Comparison of ENCODE assay signal across 8 cellular contexts in the genomic region with DNA sequence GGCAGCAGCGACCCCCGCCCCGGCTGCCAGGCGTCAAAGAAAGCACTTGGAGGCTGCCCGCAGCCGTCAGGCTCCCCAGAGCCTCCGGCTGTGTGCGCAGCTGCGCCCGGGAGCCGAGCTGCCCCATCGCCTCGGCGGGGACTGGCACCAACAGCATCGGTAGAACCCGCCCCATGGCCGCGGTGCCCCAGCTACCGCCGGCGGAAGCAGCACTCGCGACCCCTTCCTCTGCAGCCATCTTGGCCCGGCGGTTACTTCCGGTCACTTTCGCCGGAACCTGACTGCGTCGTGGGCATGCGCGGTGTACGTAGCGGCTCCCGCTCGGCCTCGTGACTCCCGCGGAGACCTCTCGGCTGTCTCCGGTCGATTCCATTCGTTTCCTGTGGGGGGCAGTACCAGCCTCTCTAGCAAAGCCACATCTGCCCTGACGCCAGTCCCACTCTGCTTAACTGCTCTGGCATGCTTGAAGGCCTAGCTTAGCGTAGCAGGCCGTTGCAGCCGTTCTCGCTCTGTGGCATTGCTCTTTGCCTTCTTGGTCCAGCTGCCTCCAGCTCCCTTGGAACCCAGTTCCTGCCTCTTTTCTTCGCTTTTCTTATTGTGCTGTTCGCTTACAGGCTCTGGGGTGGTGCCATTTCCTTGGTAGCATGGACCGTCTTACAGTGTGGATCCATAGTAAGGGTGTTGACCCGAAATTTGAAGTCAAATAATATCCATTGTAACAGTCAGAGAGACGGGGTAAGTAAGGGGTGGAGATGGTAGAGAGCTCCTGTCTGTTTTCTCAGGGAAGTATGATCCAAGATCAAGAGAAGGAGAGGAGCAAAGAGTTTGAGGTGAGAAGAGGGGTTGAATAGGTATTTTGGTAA. TPM values are rescaled to one million over a fixed set of nuclear protein-coding genes. Genes with fewer than 3 reads are reported as not detected.
DNase-seq lines count a peak whose midpoint lies in the region; ATAC-seq lines count a peak whose summit lies in the region.

A gene with protein sequence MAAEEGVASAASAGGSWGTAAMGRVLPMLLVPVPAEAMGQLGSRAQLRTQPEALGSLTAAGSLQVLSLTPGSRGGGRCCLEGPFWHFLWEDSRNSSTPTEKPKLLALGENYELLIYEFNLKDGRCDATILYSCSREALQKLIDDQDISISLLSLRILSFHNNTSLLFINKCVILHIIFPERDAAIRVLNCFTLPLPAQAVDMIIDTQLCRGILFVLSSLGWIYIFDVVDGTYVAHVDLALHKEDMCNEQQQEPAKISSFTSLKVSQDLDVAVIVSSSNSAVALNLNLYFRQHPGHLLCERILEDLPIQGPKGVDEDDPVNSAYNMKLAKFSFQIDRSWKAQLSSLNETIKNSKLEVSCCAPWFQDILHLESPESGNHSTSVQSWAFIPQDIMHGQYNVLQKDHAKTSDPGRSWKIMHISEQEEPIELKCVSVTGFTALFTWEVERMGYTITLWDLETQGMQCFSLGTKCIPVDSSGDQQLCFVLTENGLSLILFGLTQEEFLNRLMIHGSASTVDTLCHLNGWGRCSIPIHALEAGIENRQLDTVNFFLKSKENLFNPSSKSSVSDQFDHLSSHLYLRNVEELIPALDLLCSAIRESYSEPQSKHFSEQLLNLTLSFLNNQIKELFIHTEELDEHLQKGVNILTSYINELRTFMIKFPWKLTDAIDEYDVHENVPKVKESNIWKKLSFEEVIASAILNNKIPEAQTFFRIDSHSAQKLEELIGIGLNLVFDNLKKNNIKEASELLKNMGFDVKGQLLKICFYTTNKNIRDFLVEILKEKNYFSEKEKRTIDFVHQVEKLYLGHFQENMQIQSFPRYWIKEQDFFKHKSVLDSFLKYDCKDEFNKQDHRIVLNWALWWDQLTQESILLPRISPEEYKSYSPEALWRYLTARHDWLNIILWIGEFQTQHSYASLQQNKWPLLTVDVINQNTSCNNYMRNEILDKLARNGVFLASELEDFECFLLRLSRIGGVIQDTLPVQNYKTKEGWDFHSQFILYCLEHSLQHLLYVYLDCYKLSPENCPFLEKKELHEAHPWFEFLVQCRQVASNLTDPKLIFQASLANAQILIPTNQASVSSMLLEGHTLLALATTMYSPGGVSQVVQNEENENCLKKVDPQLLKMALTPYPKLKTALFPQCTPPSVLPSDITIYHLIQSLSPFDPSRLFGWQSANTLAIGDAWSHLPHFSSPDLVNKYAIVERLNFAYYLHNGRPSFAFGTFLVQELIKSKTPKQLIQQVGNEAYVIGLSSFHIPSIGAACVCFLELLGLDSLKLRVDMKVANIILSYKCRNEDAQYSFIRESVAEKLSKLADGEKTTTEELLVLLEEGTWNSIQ (N-terminal part only) (minus strand): TSS at position 253 of the 863 bp plus-strand sequence. CDS start 15 bp downstream, at position 238.

- peak; percentile 97 for DNase-seq in COLO668 (lab: John Stamatoyannopoulos, UW; ENCODE audit: unreplicated experiment)
- DNase-seq in HS-5 (ENCODE audit: low read depth), result peak; percentile 93
- peak; percentile 99 for DNase-seq in NK-92 treated with Interleukin-12 subunit alpha and Interleukin-12 subunit beta, amount 100 ng/mL, for 24 hours (lab: John Stamatoyannopoulos, UW)
- peak; percentile 92 to 93 (median 92) for DNase-seq in effector memory CD4-positive, alpha-beta T cell
- DNase-seq in medulla oblongata (ENCODE audit: extremely low spot score), result peak; percentile 98
- peak; percentile 85 for DNase-seq in stimulated activated CD8-positive, alpha-beta memory T cell treated with anti-CD3 and anti-CD28 coated beads, Interleukin-12 subunit alpha, Interleukin-12 subunit beta, amount 100 ng/mL, for 24 hours (ENCODE audit: extremely low read depth)

- H3K4me1 ChIP-seq in effector memory CD4-positive, alpha-beta T cell (ENCODE audit: control insufficient read depth, insufficient read depth, low read length, poor library complexity, severe bottlenecking), result peaks cover 45% of the 10 kb centered on the region

- ATAC-seq in GM19467 (IDR thresholded peaks at IDR 0.05; ENCODE audit: unreplicated experiment), result peak; percentile 70

- POLR2A ChIA-PET in activated CD8-positive, alpha-beta memory T cell treated with anti-CD3 and anti-CD28 coated beads for 36 hours (lab: Charles Lee), result interaction anchor here (0.6 to 6.1 kb wide), 14 partner anchors 8 to 90 kb away, joined by 3 to 213 read pairs (median 9); a partner anchor contains a TSS

- CTCF ChIA-PET in activated CD8-positive, alpha-beta memory T cell treated with anti-CD3 and anti-CD28 coated beads for 36 hours (lab: Charles Lee), result interaction anchor here (0.7 to 9.3 kb wide), 20 partner anchors 9 to 122 kb away, joined by 3 to 168 read pairs (median 9); a partner anchor contains a TSS

- H3K27me3 ChIP-seq in effector memory CD4-positive, alpha-beta T cell (replicated peaks; ENCODE audit: control insufficient read depth, insufficient read depth, low read length, poor library complexity, severe bottlenecking), result no peaks in the 10 kb centered on the region

- peak within 1 kb of the TSS; percentile 96 for H3K27ac ChIP-seq in effector memory CD4-positive, alpha-beta T cell (ENCODE audit: insufficient read depth, low read length, poor library complexity, severe bottlenecking)

- peak within 1 kb of the TSS; percentile 79 for H3K4me3 ChIP-seq in effector memory CD4-positive, alpha-beta T cell (ENCODE audit: insufficient read depth, low read depth, low read length, poor library complexity, severe bottlenecking)

- no peaks in the 10 kb centered on the region for H3K9me3 ChIP-seq in effector memory CD4-positive, alpha-beta T cell (ENCODE audit: control insufficient read depth, low read length)

- H3K36me3 ChIP-seq in effector memory CD4-positive, alpha-beta T cell (ENCODE audit: control insufficient read depth, insufficient read depth, low read length), result no peaks in the 10 kb centered on the region

RNA-seq across cellular contexts. Expression of the gene that starts here (rescaled TPM):
- 10 to 100 TPM; 53.7 to 56.0 TPM for total RNA-seq in activated CD8-positive, alpha-beta memory T cell treated with anti-CD3 and anti-CD28 coated beads for 36 hours

Comparison
In these comparisons a context has a peak if more than half of its experiments do, and no peak if none do; other contexts are left out.
1. Peak in every context shown above with its lines: DNase-seq, ATAC-seq, H3K4me3 ChIP-seq and H3K27ac ChIP-seq.